ENCODE assay signal across 8 cellular contexts in genomic region chr2:223837290-223838061, GRCh38.
DNase-seq lines count a peak whose midpoint lies in the region; ATAC-seq and TF ChIP-seq lines count a peak whose summit lies in the region.

Gene AP1S3 (minus strand): TSS chr2:223837582. CDS start chr2:223837450, 132 bp downstream.

- H3K4me2 ChIP-seq in BLaER1 treated with 17β-estradiol and CSF1 and Interleukin-3, amounts not matched to agents 10 nM and 100 nM, result peak within 1 kb of the TSS; percentile 91 to 100 (median 96)

- ATAC-seq in HG03342 (IDR thresholded peaks at IDR 0.05; ENCODE audit: unreplicated experiment), result peak; percentile 68

- DNase-seq in NCI-H510A (lab: John Stamatoyannopoulos, UW) (peak; percentile 90), ecto neural progenitor cell (ENCODE audit: low spot score) (peak; percentile 81), medulla oblongata (ENCODE audit: extremely low spot score) (peak; percentile 24)
- peak; percentile 76 to 80 for DNase-seq in activated CD4-positive, alpha-beta T cell treated with anti-CD3 and anti-CD28 coated beads, Interleukin-2, amount 50 U/mL, for 48 hours
- peak; percentile 45 for DNase-seq in stimulated activated CD8-positive, alpha-beta memory T cell treated with anti-CD3 and anti-CD28 coated beads, Interleukin-12 subunit alpha, Interleukin-12 subunit beta, amount 100 ng/mL, for 24 hours (ENCODE audit: extremely low read depth)

- H3K36me3 ChIP-seq in BLaER1 treated with 17β-estradiol and CSF1 and Interleukin-3, amounts not matched to agents 10 nM and 100 nM, result peaks cover 0 to 6% (median 0%) of the 10 kb centered on the region in 11 experiments; a peak in 2 of 22 replicates

- peaks cover 0 to 4% (median 0%) of the 10 kb centered on the region in 11 experiments; a peak in 1 of 22 replicates for H4K20me1 ChIP-seq in BLaER1 treated with 17β-estradiol and CSF1 and Interleukin-3, amounts not matched to agents 10 nM and 100 nM

- TF ChIP-seq POLR2A in GM19099 (IDR thresholded peaks at IDR 0.05; ENCODE audit: extremely low read depth, insufficient read length, low read depth), result peak; percentile 71

- peak within 1 kb of the TSS in 9 of 11 experiments; percentile 44 to 69 (median 52); a peak in 17 of 22 replicates for H3K27ac ChIP-seq in BLaER1 treated with 17β-estradiol and CSF1 and Interleukin-3, amounts not matched to agents 10 nM and 100 nM

- no peaks in the 10 kb centered on the region for H3K9me3 ChIP-seq in BLaER1 treated with 17β-estradiol and CSF1 and Interleukin-3, amounts not matched to agents 10 nM and 100 nM (replicated peaks in 1 of 11)

- peak within 1 kb of the TSS; percentile 85 to 96 (median 90) for H3K4me3 ChIP-seq in BLaER1 treated with 17β-estradiol and CSF1 and Interleukin-3, amounts not matched to agents 10 nM and 100 nM

- peaks cover 16 to 32% (median 24%) of the 10 kb centered on the region in 10 experiments for H3K4me1 ChIP-seq in BLaER1 treated with 17β-estradiol and CSF1 and Interleukin-3, amounts not matched to agents 10 nM and 100 nM

- peak within 1 kb of the TSS; percentile 69 to 83 (median 79) for H3K9ac ChIP-seq in BLaER1 treated with 17β-estradiol and CSF1 and Interleukin-3, amounts not matched to agents 10 nM and 100 nM

- H3K27me3 ChIP-seq in BLaER1 treated with 17β-estradiol and CSF1 and Interleukin-3, amounts not matched to agents 10 nM and 100 nM, result peaks cover 0 to 4% (median 0%) of the 10 kb centered on the region in 11 experiments; a peak in 2 of 22 replicates

Comparison
In these comparisons a context has a peak if more than half of its experiments do, and no peak if none do; other contexts are left out.
1. Peak in every context shown above with its lines: DNase-seq, ATAC-seq, H3K4me3 ChIP-seq and H3K27ac ChIP-seq.
2. DNase-seq: peak in every context shown above with its lines; median percentile 90 in NCI-H510A; 81 in ecto neural progenitor cell; 78 in activated CD4-positive, alpha-beta T cell treated with anti-CD3 and anti-CD28 coated beads, Interleukin-2, amount 50 U/mL, for 48 hours; 45 in stimulated activated CD8-positive, alpha-beta memory T cell treated with anti-CD3 and anti-CD28 coated beads, Interleukin-12 subunit alpha, Interleukin-12 subunit beta, amount 100 ng/mL, for 24 hours; 24 in medulla oblongata.